Comparison of ENCODE assay signal across 15 cellular contexts in the genomic region with DNA sequence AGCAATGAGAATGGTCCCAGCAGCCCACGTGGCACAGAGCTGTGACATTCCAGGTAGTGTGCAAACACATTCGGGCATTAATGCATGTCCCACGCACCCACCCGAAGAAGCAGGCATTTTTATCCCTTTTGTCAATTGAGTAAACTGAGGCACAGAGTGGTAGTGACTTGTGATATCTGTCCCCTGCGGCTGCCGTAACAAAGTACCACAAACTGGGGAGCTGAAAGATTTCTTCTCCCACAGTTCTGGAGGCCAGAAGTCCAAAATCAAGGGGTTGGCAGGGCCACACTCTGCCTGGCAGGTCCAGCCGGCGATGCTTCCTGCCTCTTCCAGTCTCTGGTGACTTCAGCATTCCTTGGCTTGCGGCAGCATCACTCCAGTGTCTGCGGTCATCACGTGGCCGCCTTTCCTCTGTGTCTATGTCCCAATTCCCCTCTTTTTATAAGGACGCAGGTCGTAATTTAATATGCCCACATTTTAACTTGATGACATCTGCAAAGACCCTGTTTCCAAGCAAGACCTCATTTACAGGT.
A peak's percentile ranks its signal among the peaks of the same experiment; 100 is the strongest.
DNase-seq lines count a peak whose midpoint lies in the region; ATAC-seq, FAIRE-seq and TF ChIP-seq lines count a peak whose summit lies in the region.
"Had no signal": no experiment of that assay in that cellular context is flagged by ENCODE, and none has a peak within 500 bp of the region (broad histone marks: within the 10 kb centered on the region; RNA-seq: fewer than 3 reads in every experiment).

No MANE protein-coding gene starts in this region.

- WGBS in SK-N-SH (ENCODE audit: low lambda C conversion rate) = 84% methylated on average over 13 of the region's 14 CpGs
- WGBS in K562 (ENCODE audit: insufficient coverage, low coverage, missing lambda C conversion rate) = 70% methylated on average over 14 of the region's 14 CpGs
- 86 to 91% (median 88%) methylated on average over 14 of the region's 14 CpGs for WGBS in spleen, 5 donors

- H3K4me3 ChIP-seq in SK-N-SH (ENCODE audit: low read depth in 2 of 2, low read length in 1 of 2) = no peak overlapping the region
- no peak overlapping the region for H3K4me3 ChIP-seq in K562
- H3K4me3 ChIP-seq in lower lobe of right lung = no peak overlapping the region
- no peak overlapping the region for H3K4me3 ChIP-seq in spleen
- H3K4me3 ChIP-seq: upper lobe of left lung had no signal

- no peaks in the 10 kb centered on the region for H3K9me1 ChIP-seq in K562 (ENCODE audit: control insufficient read depth, insufficient read depth, low read length)

- DNase-seq in SK-N-SH (no peak), K562 (ENCODE audit: extremely low read depth in 1 of 4, low spot score in 3 of 4) (no peak), lower lobe of right lung (peak; percentile 22), spleen (peak; percentile 40), NCI-H1694 (lab: John Stamatoyannopoulos, UW) (no peak)
- DNase-seq: activated CD4-positive, CD25-positive, alpha-beta regulatory T cell treated with anti-CD3 and anti-CD28 coated beads, Interleukin-2, amount 50 U/mL, for 72 hours; CD4-positive, CD25-positive, alpha-beta regulatory T cell; effector CD8-positive, alpha-beta T cell; NCI-H1930 had no signal

- no peak for TF ChIP-seq EP300 in SK-N-SH (IDR thresholded peaks at IDR 0.05; ENCODE audit: borderline replicate concordance in 1 of 2, low read depth in 1 of 2, low read length in 1 of 2)
- TF ChIP-seq EP300 in K562 (IDR thresholded peaks at IDR 0.05; ENCODE audit: low read length) = no peak

- TF ChIP-seq RAD21 in SK-N-SH (IDR thresholded peaks at IDR 0.05; ENCODE audit: low read length) (no peak), K562 (CRISPR knock-in tag; conservative IDR thresholded peaks at IDR 0.05 in 1 of 2, IDR thresholded peaks at IDR 0.05 in 1 of 2) (no peak)

- no peak for FAIRE-seq in K562 (lab: Jason Lieb, UNC)

- POLR2A ChIA-PET in SK-N-SH (lab: Yijun Ruan, JAX) = interaction anchor here (0.5 kb wide), 1 partner anchor 116 kb away, joined by 3 read pairs; no protein-coding TSS in a partner anchor
- POLR2A ChIA-PET in K562 (lab: Yijun Ruan, JAX) = interaction anchor here (0.5 to 1.7 kb wide), 9 partner anchors 9 to 222 kb away, joined by 3 to 10 read pairs (median 3); a partner anchor contains a TSS

- H4K20me1 ChIP-seq in SK-N-SH (ENCODE audit: insufficient read depth) (no peaks in the 10 kb centered on the region), K562 (replicated peaks; ENCODE audit: control insufficient read depth, insufficient read depth, low read length) (no peaks in the 10 kb centered on the region; the same call in 1 of the 2 replicates)

- H3K27ac ChIP-seq in SK-N-SH (ENCODE audit: low read depth in 2 of 2, low read length in 1 of 2) (peak overlapping the region; percentile 45 to 90), K562 (ENCODE audit: extremely low read depth, low read depth, low read length) (peak overlapping the region; percentile 22; the same call in 1 of the 3 replicates), lower lobe of right lung (no peak overlapping the region), spleen (no peak overlapping the region)
- H3K27ac ChIP-seq: 22Rv1 had no signal

- TF ChIP-seq CTCF in SK-N-SH (IDR thresholded peaks at IDR 0.05) (no peak), K562 (IDR thresholded peaks at IDR 0.05 in 2 of 3, conservative IDR thresholded peaks at IDR 0.05 in 1 of 3; ENCODE audit: insufficient read depth in 2 of 3, low read depth in 1 of 3, low read length in 3 of 3) (no peak), lower lobe of right lung (IDR thresholded peaks at IDR 0.05) (no peak), spleen (IDR thresholded peaks at IDR 0.05 in 8 of 11, conservative IDR thresholded peaks at IDR 0.05 in 3 of 11) (no peak)

- peaks cover 23% of the 10 kb centered on the region for H3F3A ChIP-seq in SK-N-SH (replicated peaks; ENCODE audit: insufficient read depth)

- H3K9me2 ChIP-seq in SK-N-SH = no peaks in the 10 kb centered on the region

- no peaks in the 10 kb centered on the region for H3K9me3 ChIP-seq in SK-N-SH
- H3K9me3 ChIP-seq in K562 (replicated peaks; ENCODE audit: control insufficient read depth, insufficient read depth, low read depth, low read length) = no peaks in the 10 kb centered on the region
- no peaks in the 10 kb centered on the region for H3K9me3 ChIP-seq in lower lobe of right lung
- no peaks in the 10 kb centered on the region for H3K9me3 ChIP-seq in spleen
- H3K9me3 ChIP-seq: upper lobe of left lung had no signal

- H3K36me3 ChIP-seq in SK-N-SH (replicated peaks in 1 of 2; ENCODE audit: control insufficient read depth in 1 of 2, insufficient read depth in 2 of 2, low read length in 1 of 2) = no peaks in the 10 kb centered on the region
- H3K36me3 ChIP-seq in K562 (ENCODE audit: control insufficient read depth, insufficient read depth, low read length) = no peaks in the 10 kb centered on the region
- no peaks in the 10 kb centered on the region for H3K36me3 ChIP-seq in lower lobe of right lung
- no peaks in the 10 kb centered on the region for H3K36me3 ChIP-seq in spleen
- H3K36me3 ChIP-seq: upper lobe of left lung had no signal

- intact Hi-C loops in K562 (cut with micrococcal nuclease) = loop anchor here (5.0 kb wide), 1 partner anchor 74 kb away; no protein-coding TSS in a partner anchor
- intact Hi-C loops in lower lobe of right lung (cut with DNase I) = no loop called here
- intact Hi-C loops in spleen (cut with DNase I; ENCODE audit: low total_unique reads) = no loop called here

- no peak for TF ChIP-seq POLR2A in K562 (conservative IDR thresholded peaks at IDR 0.05)
- no peak for TF ChIP-seq POLR2A in spleen (IDR thresholded peaks at IDR 0.05)

- H3K9ac ChIP-seq in SK-N-SH (no peak overlapping the region), K562 (ENCODE audit: insufficient read depth in 1 of 2, low read depth in 2 of 2, low read length in 2 of 2) (peak overlapping the region in 1 of 2 experiments; percentile 70; a peak in 1 of 4 replicates)

- H3K4me2 ChIP-seq in SK-N-SH = peak overlapping the region; percentile 61; the same call in 1 of the 2 replicates
- peak overlapping the region; percentile 48 for H3K4me2 ChIP-seq in K562 (ENCODE audit: insufficient read depth, low read length)

- peaks cover 30 to 59% of the 10 kb centered on the region in 2 experiments for H3K4me1 ChIP-seq in SK-N-SH (ENCODE audit: control insufficient read depth in 1 of 2, insufficient read depth in 2 of 2, low read depth in 1 of 2, low read length in 1 of 2)
- peaks cover 35 to 73% of the 10 kb centered on the region in 2 experiments for H3K4me1 ChIP-seq in K562 (replicated peaks in 1 of 2; ENCODE audit: control insufficient read depth in 2 of 2, insufficient read depth in 2 of 2, low read length in 2 of 2)
- H3K4me1 ChIP-seq in lower lobe of right lung = peaks cover 27% of the 10 kb centered on the region
- peaks cover 4 to 33% (median 23%) of the 10 kb centered on the region in 6 donors for H3K4me1 ChIP-seq in spleen

- BruUV-seq in K562 (replicated peaks; lab: Mats Ljungman, UMichigan) = no TSS peak

- H2AFZ ChIP-seq in SK-N-SH (ENCODE audit: low read depth) (no peak overlapping the region), K562 (ENCODE audit: low read depth, low read length) (0 out of 2 replicates have a peak overlapping the region, but pooled peaks have one; percentile 5)

- CTCF ChIA-PET in SK-N-SH (lab: Yijun Ruan, JAX) = interaction anchor here (0.9 to 10.1 kb wide), 15 partner anchors 13 to 225 kb away, joined by 3 to 144 read pairs (median 7); no protein-coding TSS in a partner anchor
- CTCF ChIA-PET in K562 (lab: Yijun Ruan, JAX; ENCODE audit: low intra/inter-chr PET ratio) = no interaction called here

- H3K27me3 ChIP-seq in SK-N-SH (ENCODE audit: insufficient read depth) = no peaks in the 10 kb centered on the region
- no peaks in the 10 kb centered on the region for H3K27me3 ChIP-seq in K562 (ENCODE audit: control insufficient read depth in 2 of 2, insufficient read depth in 2 of 2, low read length in 2 of 2)
- no peaks in the 10 kb centered on the region for H3K27me3 ChIP-seq in lower lobe of right lung (ENCODE audit: low read depth)
- H3K27me3 ChIP-seq in spleen (replicated peaks in 1 of 7) = peaks cover 0 to 11% (median 0%) of the 10 kb centered on the region in 7 donors
- H3K27me3 ChIP-seq: upper lobe of left lung had no signal

- no peak for ATAC-seq in SK-N-SH treated with all-trans-retinoic acid at 6 μM for 48 hours
- ATAC-seq in K562 = no peak
- no peak for ATAC-seq in lower lobe of right lung
- ATAC-seq in GM21526 (IDR thresholded peaks at IDR 0.05; ENCODE audit: low FRiP score, unreplicated experiment) = no peak
- ATAC-seq in HG03135 (IDR thresholded peaks at IDR 0.05; ENCODE audit: unreplicated experiment) = no peak
- ATAC-seq: T-cell had no signal

- in situ Hi-C loops in K562 (cut with MboI) = no loop called here

- peaks cover 7% of the 10 kb centered on the region; the same call in 1 of the 2 replicates for H3K79me2 ChIP-seq in SK-N-SH (ENCODE audit: insufficient read depth)
- H3K79me2 ChIP-seq in K562 (ENCODE audit: control insufficient read depth, insufficient read depth, low read length) = no peaks in the 10 kb centered on the region; the same call in 2 of the 3 replicates

TF ChIP-seq in SK-N-SH, 30 proteins besides CTCF, POLR2A, EP300 and RAD21 (continues in another document):
- TF ChIP-seq EZH2phosphoT487 (IDR thresholded peaks at IDR 0.05; ENCODE audit: borderline replicate concordance, low read depth) = no peak

TF ChIP-seq in SK-N-SH treated with all-trans-retinoic acid at 6 μM for 48 hours, 23 proteins besides CTCF, POLR2A, EP300 and RAD21 (continues in another document):
- TF ChIP-seq GLIS3 (CRISPR knock-in tag; IDR thresholded peaks at IDR 0.05) (no peak), ESRRG (CRISPR knock-in tag; IDR thresholded peaks at IDR 0.05) (no peak), ARNTL (CRISPR knock-in tag; IDR thresholded peaks at IDR 0.05; ENCODE audit: borderline replicate concordance, low read depth) (no peak), ZC3H10 (CRISPR knock-in tag; IDR thresholded peaks at IDR 0.05) (no peak), SNAI2 (CRISPR knock-in tag; IDR thresholded peaks at IDR 0.05) (no peak), ZFP30 (CRISPR knock-in tag; IDR thresholded peaks at IDR 0.05) (no peak)

TF ChIP-seq in K562, 482 proteins besides CTCF, POLR2A, EP300 and RAD21 (continues in another document):
- TF ChIP-seq KDM5B (IDR thresholded peaks at IDR 0.05; ENCODE audit: insufficient replicate concordance, low read depth, low read length) (no peak), CREBBP (IDR thresholded peaks at IDR 0.05; ENCODE audit: low read depth, low read length) (no peak)

Comparison
In these comparisons a context has a peak if more than half of its experiments do, and no peak if none do; other contexts are left out.
1. DNase-seq: peak in lower lobe of right lung (single experiment) and spleen (single experiment); none in SK-N-SH (single experiment), K562 (0 of 4) and NCI-H1694 (single experiment).
2. H3K27ac ChIP-seq: peak in SK-N-SH (2 of 2) and K562 (single experiment); none in lower lobe of right lung (single experiment) and spleen (0 of 8).